In genomic region chr10:66827353-66827752, GRCh38 we compare ENCODE assay signal across 13 cellular contexts.
DNase-seq lines count a peak whose midpoint lies in the region.
"Had no signal": no experiment of that assay in that cellular context is flagged by ENCODE, and none has a peak within 500 bp of the region (broad histone marks: within the 10 kb centered on the region; RNA-seq: fewer than 3 reads in every experiment).

No MANE protein-coding gene starts in this region.

- DNase-seq in AG08396 (ENCODE audit: low spot score) (peak; percentile 4), HT1080 (ENCODE audit: low read depth) (peak; percentile 87), astrocyte of the hippocampus (ENCODE audit: low read depth, low spot score) (peak; percentile 61), hepatic stellate cell (ENCODE audit: low spot score) (peak; percentile 17), AML-193 (lab: John Stamatoyannopoulos, UW) (no peak), NCI-H748 treated with DMSO at 0.1 percent for 48 hours (lab: John Stamatoyannopoulos, UW) (no peak), SK-N-DZ (ENCODE audit: low spot score) (no peak)
- DNase-seq in stimulated activated CD4-positive, alpha-beta T cell treated with anti-CD3 and anti-CD28 coated beads, Interleukin-2, amount 100 ng/mL, for 24 hours = no peak
- DNase-seq: activated CD8-positive, alpha-beta memory T cell treated with anti-CD3 and anti-CD28 coated beads, Interleukin-2, amount 50 U/mL, for 4 hours; activated naive CD8-positive, alpha-beta T cell treated with anti-CD3 and anti-CD28 coated beads for 36 hours; DND-41; dorsolateral prefrontal cortex; NCI-H1048 had no signal

Comparison
In these comparisons a context has a peak if more than half of its experiments do, and no peak if none do; other contexts are left out.
1. DNase-seq: peak in AG08396 (single experiment), HT1080 (single experiment), astrocyte of the hippocampus (single experiment) and hepatic stellate cell (single experiment); none in stimulated activated CD4-positive, alpha-beta T cell treated with anti-CD3 and anti-CD28 coated beads, Interleukin-2, amount 100 ng/mL, for 24 hours (0 of 2), AML-193 (0 of 2), NCI-H748 treated with DMSO at 0.1 percent for 48 hours (single experiment) and SK-N-DZ (single experiment).